Comparison of ENCODE assay signal across 1 cellular context in genomic region chr6:136792066-136792944, GRCh38.
A peak's percentile ranks its signal among the peaks of the same experiment; 100 is the strongest.
TF ChIP-seq lines count a peak whose summit lies in the region.

Gene MAP3K5 (minus strand): TSS chr6:136792477. CDS start chr6:136792157, 320 bp downstream.

TF ChIP-seq in HepG2, 621 proteins besides CTCF, POLR2A, EP300 and RAD21 (continued from another document and continues in another):
- TF ChIP-seq ZBTB37 (CRISPR knock-in tag; IDR thresholded peaks at IDR 0.05) = no peak
- no peak for TF ChIP-seq REL (CRISPR knock-in tag; conservative IDR thresholded peaks at IDR 0.05)
- peak; percentile 5; the same call in 1 of the 2 replicates for TF ChIP-seq ATF7-NPFF (CRISPR knock-in tag; IDR thresholded peaks at IDR 0.05; ENCODE audit: low read depth)
- TF ChIP-seq FLYWCH1 (CRISPR knock-in tag; IDR thresholded peaks at IDR 0.05) = no peak
- no peak for TF ChIP-seq ZSCAN25 (CRISPR knock-in tag; IDR thresholded peaks at IDR 0.05)
- no peak for TF ChIP-seq TEAD3 (CRISPR knock-in tag; optimal IDR thresholded peaks at IDR 0.05; ENCODE audit: borderline replicate concordance)
- TF ChIP-seq ZFAT (CRISPR knock-in tag; conservative IDR thresholded peaks at IDR 0.05) = no peak
- TF ChIP-seq ZNF30 (CRISPR knock-in tag; IDR thresholded peaks at IDR 0.05) = no peak
- TF ChIP-seq JUNB (CRISPR knock-in tag; IDR thresholded peaks at IDR 0.05; ENCODE audit: borderline replicate concordance) = no peak
- TF ChIP-seq PRPF4 (IDR thresholded peaks at IDR 0.05; ENCODE audit: low read depth, low read length, poor library complexity, severe bottlenecking) = no peak
- no peak for TF ChIP-seq CSRNP2 (CRISPR knock-in tag; conservative IDR thresholded peaks at IDR 0.05; ENCODE audit: low read depth)
- TF ChIP-seq, protein P1, sequence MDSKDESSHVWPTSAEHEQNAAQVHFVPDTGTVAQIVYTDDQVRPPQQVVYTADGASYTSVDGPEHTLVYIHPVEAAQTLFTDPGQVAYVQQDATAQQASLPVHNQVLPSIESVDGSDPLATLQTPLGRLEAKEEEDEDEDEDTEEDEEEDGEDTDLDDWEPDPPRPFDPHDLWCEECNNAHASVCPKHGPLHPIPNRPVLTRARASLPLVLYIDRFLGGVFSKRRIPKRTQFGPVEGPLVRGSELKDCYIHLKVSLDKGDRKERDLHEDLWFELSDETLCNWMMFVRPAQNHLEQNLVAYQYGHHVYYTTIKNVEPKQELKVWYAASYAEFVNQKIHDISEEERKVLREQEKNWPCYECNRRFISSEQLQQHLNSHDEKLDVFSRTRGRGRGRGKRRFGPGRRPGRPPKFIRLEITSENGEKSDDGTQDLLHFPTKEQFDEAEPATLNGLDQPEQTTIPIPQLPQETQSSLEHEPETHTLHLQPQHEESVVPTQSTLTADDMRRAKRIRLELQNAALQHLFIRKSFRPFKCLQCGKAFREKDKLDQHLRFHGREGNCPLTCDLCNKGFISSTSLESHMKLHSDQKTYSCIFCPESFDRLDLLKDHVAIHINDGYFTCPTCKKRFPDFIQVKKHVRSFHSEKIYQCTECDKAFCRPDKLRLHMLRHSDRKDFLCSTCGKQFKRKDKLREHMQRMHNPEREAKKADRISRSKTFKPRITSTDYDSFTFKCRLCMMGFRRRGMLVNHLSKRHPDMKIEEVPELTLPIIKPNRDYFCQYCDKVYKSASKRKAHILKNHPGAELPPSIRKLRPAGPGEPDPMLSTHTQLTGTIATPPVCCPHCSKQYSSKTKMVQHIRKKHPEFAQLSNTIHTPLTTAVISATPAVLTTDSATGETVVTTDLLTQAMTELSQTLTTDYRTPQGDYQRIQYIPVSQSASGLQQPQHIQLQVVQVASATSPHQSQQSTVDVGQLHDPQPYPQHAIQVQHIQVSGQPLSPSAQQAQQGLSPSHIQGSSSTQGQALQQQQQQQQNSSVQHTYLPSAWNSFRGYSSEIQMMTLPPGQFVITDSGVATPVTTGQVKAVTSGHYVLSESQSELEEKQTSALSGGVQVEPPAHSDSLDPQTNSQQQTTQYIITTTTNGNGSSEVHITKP (CRISPR knock-in tag; IDR thresholded peaks at IDR 0.05; ENCODE audit: low read depth) = no peak
- TF ChIP-seq ESRRA (CRISPR knock-in tag; IDR thresholded peaks at IDR 0.05; ENCODE audit: low read depth) = no peak
- TF ChIP-seq ZNF766 (CRISPR knock-in tag; IDR thresholded peaks at IDR 0.05; ENCODE audit: borderline replicate concordance) = 0 out of 2 replicates have a peak, but pooled peaks have one; percentile 57
- TF ChIP-seq, protein P2, sequence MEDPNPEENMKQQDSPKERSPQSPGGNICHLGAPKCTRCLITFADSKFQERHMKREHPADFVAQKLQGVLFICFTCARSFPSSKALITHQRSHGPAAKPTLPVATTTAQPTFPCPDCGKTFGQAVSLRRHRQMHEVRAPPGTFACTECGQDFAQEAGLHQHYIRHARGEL (CRISPR knock-in tag; IDR thresholded peaks at IDR 0.05) = no peak
- TF ChIP-seq SOX5 (CRISPR knock-in tag; IDR thresholded peaks at IDR 0.05; ENCODE audit: borderline replicate concordance) = no peak
- TF ChIP-seq MBD4 (IDR thresholded peaks at IDR 0.05; ENCODE audit: borderline replicate concordance, low read length) = no peak
- TF ChIP-seq ZNF251 (CRISPR knock-in tag; IDR thresholded peaks at IDR 0.05) = no peak
- no peak for TF ChIP-seq RFXAP (CRISPR knock-in tag; IDR thresholded peaks at IDR 0.05; ENCODE audit: borderline replicate concordance)
- TF ChIP-seq TBP (CRISPR knock-in tag; IDR thresholded peaks at IDR 0.05) = no peak
- no peak for TF ChIP-seq PBX3 (CRISPR knock-in tag; IDR thresholded peaks at IDR 0.05; ENCODE audit: borderline replicate concordance)
- no peak for TF ChIP-seq SYNCRIP (IDR thresholded peaks at IDR 0.05; ENCODE audit: insufficient read depth, low read depth, low read length)
- TF ChIP-seq, protein P3, sequence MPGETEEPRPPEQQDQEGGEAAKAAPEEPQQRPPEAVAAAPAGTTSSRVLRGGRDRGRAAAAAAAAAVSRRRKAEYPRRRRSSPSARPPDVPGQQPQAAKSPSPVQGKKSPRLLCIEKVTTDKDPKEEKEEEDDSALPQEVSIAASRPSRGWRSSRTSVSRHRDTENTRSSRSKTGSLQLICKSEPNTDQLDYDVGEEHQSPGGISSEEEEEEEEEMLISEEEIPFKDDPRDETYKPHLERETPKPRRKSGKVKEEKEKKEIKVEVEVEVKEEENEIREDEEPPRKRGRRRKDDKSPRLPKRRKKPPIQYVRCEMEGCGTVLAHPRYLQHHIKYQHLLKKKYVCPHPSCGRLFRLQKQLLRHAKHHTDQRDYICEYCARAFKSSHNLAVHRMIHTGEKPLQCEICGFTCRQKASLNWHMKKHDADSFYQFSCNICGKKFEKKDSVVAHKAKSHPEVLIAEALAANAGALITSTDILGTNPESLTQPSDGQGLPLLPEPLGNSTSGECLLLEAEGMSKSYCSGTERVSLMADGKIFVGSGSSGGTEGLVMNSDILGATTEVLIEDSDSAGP (CRISPR knock-in tag; IDR thresholded peaks at IDR 0.05; ENCODE audit: borderline replicate concordance) = no peak
- no peak for TF ChIP-seq SMAD3 (CRISPR knock-in tag; IDR thresholded peaks at IDR 0.05)
- TF ChIP-seq ZNF646 (CRISPR knock-in tag; IDR thresholded peaks at IDR 0.05) = no peak
- no peak for TF ChIP-seq ETS1 (CRISPR knock-in tag; IDR thresholded peaks at IDR 0.05)
- no peak for TF ChIP-seq REXO4 (CRISPR knock-in tag; IDR thresholded peaks at IDR 0.05; ENCODE audit: borderline replicate concordance)
- no peak for TF ChIP-seq ZNF234 (CRISPR knock-in tag; conservative IDR thresholded peaks at IDR 0.05)
- TF ChIP-seq GZF1 (CRISPR knock-in tag; IDR thresholded peaks at IDR 0.05) = no peak
- TF ChIP-seq GATA4 (IDR thresholded peaks at IDR 0.05; ENCODE audit: borderline replicate concordance, low read depth) = no peak
- no peak for TF ChIP-seq BHLHE40 (IDR thresholded peaks at IDR 0.05; ENCODE audit: low read length)
- no peak for TF ChIP-seq MIXL1 (CRISPR knock-in tag; IDR thresholded peaks at IDR 0.05)
- TF ChIP-seq CCAR2 (optimal IDR thresholded peaks at IDR 0.05; ENCODE audit: low read depth, low read length) = no peak
- TF ChIP-seq TOPORS (CRISPR knock-in tag; IDR thresholded peaks at IDR 0.05) = no peak
- TF ChIP-seq, protein P4, sequence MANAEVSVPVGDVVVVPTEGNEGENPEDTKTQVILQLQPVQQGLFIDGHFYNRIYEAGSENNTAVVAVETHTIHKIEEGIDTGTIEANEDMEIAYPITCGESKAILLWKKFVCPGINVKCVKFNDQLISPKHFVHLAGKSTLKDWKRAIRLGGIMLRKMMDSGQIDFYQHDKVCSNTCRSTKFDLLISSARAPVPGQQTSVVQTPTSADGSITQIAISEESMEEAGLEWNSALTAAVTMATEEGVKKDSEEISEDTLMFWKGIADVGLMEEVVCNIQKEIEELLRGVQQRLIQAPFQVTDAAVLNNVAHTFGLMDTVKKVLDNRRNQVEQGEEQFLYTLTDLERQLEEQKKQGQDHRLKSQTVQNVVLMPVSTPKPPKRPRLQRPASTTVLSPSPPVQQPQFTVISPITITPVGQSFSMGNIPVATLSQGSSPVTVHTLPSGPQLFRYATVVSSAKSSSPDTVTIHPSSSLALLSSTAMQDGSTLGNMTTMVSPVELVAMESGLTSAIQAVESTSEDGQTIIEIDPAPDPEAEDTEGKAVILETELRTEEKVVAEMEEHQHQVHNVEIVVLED (CRISPR knock-in tag; IDR thresholded peaks at IDR 0.05; ENCODE audit: borderline replicate concordance) = 0 out of 2 replicates have a peak, but pooled peaks have one; percentile 25
- no peak for TF ChIP-seq TCF7 (IDR thresholded peaks at IDR 0.05; ENCODE audit: low read depth)
- no peak for TF ChIP-seq TAF15 (IDR thresholded peaks at IDR 0.05; ENCODE audit: low read depth, low read length, poor library complexity, severe bottlenecking)
- TF ChIP-seq, protein P5, sequence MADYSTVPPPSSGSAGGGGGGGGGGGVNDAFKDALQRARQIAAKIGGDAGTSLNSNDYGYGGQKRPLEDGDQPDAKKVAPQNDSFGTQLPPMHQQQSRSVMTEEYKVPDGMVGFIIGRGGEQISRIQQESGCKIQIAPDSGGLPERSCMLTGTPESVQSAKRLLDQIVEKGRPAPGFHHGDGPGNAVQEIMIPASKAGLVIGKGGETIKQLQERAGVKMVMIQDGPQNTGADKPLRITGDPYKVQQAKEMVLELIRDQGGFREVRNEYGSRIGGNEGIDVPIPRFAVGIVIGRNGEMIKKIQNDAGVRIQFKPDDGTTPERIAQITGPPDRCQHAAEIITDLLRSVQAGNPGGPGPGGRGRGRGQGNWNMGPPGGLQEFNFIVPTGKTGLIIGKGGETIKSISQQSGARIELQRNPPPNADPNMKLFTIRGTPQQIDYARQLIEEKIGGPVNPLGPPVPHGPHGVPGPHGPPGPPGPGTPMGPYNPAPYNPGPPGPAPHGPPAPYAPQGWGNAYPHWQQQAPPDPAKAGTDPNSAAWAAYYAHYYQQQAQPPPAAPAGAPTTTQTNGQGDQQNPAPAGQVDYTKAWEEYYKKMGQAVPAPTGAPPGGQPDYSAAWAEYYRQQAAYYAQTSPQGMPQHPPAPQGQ (CRISPR knock-in tag; IDR thresholded peaks at IDR 0.05; ENCODE audit: borderline replicate concordance) = no peak
